27 cellular contexts compared by ENCODE assay signal in genomic region chr21:21236981-21237380, GRCh38.
"Had no signal": no experiment of that assay in that cellular context is flagged by ENCODE, and none has a peak within 500 bp of the region (broad histone marks: within the 10 kb centered on the region; RNA-seq: fewer than 3 reads in every experiment).

No MANE protein-coding gene starts in this region.

- H3K36me3 ChIP-seq: left lung, lower lobe of right lung, neural progenitor cell, neutrophil, right atrium auricular region, right lobe of liver, transverse colon, upper lobe of right lung had no signal

- H2AFZ ChIP-seq: neural progenitor cell, parathyroid adenoma had no signal

- H3K9ac ChIP-seq: neural progenitor cell, parathyroid adenoma had no signal

- H3K27me3 ChIP-seq: left lung, neural progenitor cell, neutrophil, right atrium auricular region, right lobe of liver, transverse colon, upper lobe of right lung had no signal

- H3K4me2 ChIP-seq: neural progenitor cell, smooth muscle cell had no signal

- DNase-seq: hippocampal formation; kidney glomerular epithelial cell; left cardiac atrium; left lung; lower lobe of right lung; mammary epithelial cell; mesenchymal stem cell; naive thymus-derived CD8-positive, alpha-beta T cell; occipital lobe; psoas muscle; right lobe of liver; stimulated activated CD4-positive, alpha-beta T cell treated with anti-CD3 and anti-CD28 coated beads, Interleukin-1b, Interleukin-23, amount 100 ng/mL, for 48 hours; stimulated activated CD4-positive, alpha-beta T cell treated with anti-CD3 and anti-CD28 coated beads, Interleukin-2, amount 100 ng/mL, for 48 hours; stimulated activated CD4-positive, alpha-beta T cell treated with anti-CD3 and anti-CD28 coated beads, Interleukin-4, amount 100 ng/mL, for 4 hours; stimulated activated CD8-positive, alpha-beta memory T cell treated with anti-CD3 and anti-CD28 coated beads, Interleukin-4, amount 100 ng/mL, for 48 hours; stimulated activated naive CD4-positive, alpha-beta T cell treated with Interleukin-2 at 50 U/mL for 16 hours; stimulated activated naive CD8-positive, alpha-beta T cell treated with anti-CD3 and anti-CD28 coated beads, Interleukin-15, amount 100 ng/mL, for 72 hours; substantia nigra; transverse colon; upper lobe of right lung had no signal

- H3K79me2 ChIP-seq: parathyroid adenoma had no signal

- H3K4me1 ChIP-seq: left lung, lower lobe of right lung, neural progenitor cell, parathyroid adenoma, psoas muscle, right atrium auricular region, right lobe of liver, transverse colon, upper lobe of right lung had no signal

- H3K4me3 ChIP-seq: left lung, lower lobe of right lung, neural progenitor cell, psoas muscle, right atrium auricular region, right lobe of liver, smooth muscle cell, transverse colon, upper lobe of right lung had no signal

- H3K9me3 ChIP-seq: left lung, lower lobe of right lung, neutrophil, psoas muscle, right atrium auricular region, right lobe of liver, transverse colon, upper lobe of right lung had no signal

- FAIRE-seq: keratinocyte, urothelium cell line had no signal

- H3K27ac ChIP-seq: left lung, lower lobe of right lung, neural progenitor cell, neutrophil, parathyroid adenoma, psoas muscle, right atrium auricular region, right lobe of liver, transverse colon, upper lobe of right lung had no signal
